Comparison of ENCODE assay signal across 21 cellular contexts in genomic region chr22:32900856-32901255, GRCh38.
"Had no signal": no experiment of that assay in that cellular context is flagged by ENCODE, and none has a peak within 500 bp of the region (broad histone marks: within the 10 kb centered on the region; RNA-seq: fewer than 3 reads in every experiment).

No MANE protein-coding gene starts in this region.

- H3K9me3 ChIP-seq: esophagus muscularis mucosa, gastroesophageal sphincter, heart left ventricle, lower lobe of right lung had no signal

- H3K4me2 ChIP-seq: hepatocyte had no signal

- H3K4me3 ChIP-seq: coronary artery, dorsolateral prefrontal cortex, esophagus muscularis mucosa, gastroesophageal sphincter, heart left ventricle, hepatocyte, lower lobe of right lung had no signal

- H2AFZ ChIP-seq: hepatocyte had no signal

- H3K79me2 ChIP-seq: hepatocyte had no signal

- DNase-seq: dermis blood vessel endothelial cell; dorsolateral prefrontal cortex; effector CD4-positive, alpha-beta T cell; effector memory CD4-positive, alpha-beta T cell; heart left ventricle; hypothalamus; immature natural killer cell; islet precursor cell; kidney; kidney glomerular epithelial cell; left colon; left ventricle myocardium superior; lower lobe of right lung; mesendoderm; midbrain had no signal

- H3K27ac ChIP-seq: coronary artery, dorsolateral prefrontal cortex, epithelial cell of prostate, esophagus muscularis mucosa, foreskin keratinocyte, gastroesophageal sphincter, heart left ventricle, hepatocyte, lower lobe of right lung had no signal

- H3K36me3 ChIP-seq: esophagus muscularis mucosa, gastroesophageal sphincter, heart left ventricle, lower lobe of right lung had no signal

- H3K27me3 ChIP-seq: dorsolateral prefrontal cortex, esophagus muscularis mucosa, foreskin keratinocyte, gastroesophageal sphincter, heart left ventricle, hepatocyte had no signal

- H3K4me1 ChIP-seq: lower lobe of right lung had no signal
